ENCODE assay signal across 23 cellular contexts in the genomic region with DNA sequence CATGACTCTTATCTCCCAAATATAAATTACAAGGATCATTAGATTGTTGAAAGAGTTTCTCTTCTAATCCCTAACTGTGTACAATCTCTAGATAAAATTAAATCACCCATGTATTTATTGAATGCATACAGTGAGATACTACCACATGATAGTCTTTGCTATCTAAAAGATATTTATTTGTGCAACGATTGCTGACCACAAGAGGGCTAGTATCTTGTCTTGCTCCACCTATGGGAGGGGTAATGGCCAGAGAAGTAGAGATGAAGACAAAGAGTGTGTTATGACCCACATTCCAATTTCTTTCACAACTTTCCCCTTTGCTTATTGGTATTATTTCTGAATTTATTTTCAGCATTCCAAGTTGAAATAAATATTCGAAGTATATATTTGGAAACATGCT. TPM values are rescaled to one million over a fixed set of nuclear protein-coding genes. Genes with fewer than 3 reads are reported as not detected.
DNase-seq lines count a peak whose midpoint lies in the region; ATAC-seq, FAIRE-seq and TF ChIP-seq lines count a peak whose summit lies in the region.
"Had no signal": no experiment of that assay in that cellular context is flagged by ENCODE, and none has a peak within 500 bp of the region (broad histone marks: within the 10 kb centered on the region; RNA-seq: fewer than 3 reads in every experiment).

No MANE protein-coding gene starts in this region.

- peak overlapping the region in 7 of 8 donors; percentile 15 to 63 (median 38) for H3K27ac Mint-ChIP-seq in CD8-positive, alpha-beta memory T cell
- no peak overlapping the region for H3K27ac Mint-ChIP-seq in endodermal cell
- H3K27ac Mint-ChIP-seq: T-helper 17 cell had no signal

- peak; percentile 12 for FAIRE-seq in GM18507 (lab: Jason Lieb, UNC)
- FAIRE-seq: GM12892, K562 had no signal

- no peaks in the 10 kb centered on the region for H3K27me3 ChIP-seq in CD8-positive, alpha-beta memory T cell (ENCODE audit: insufficient read depth, low read length, poor library complexity, severe bottlenecking)
- H3K27me3 ChIP-seq in RWPE2 (ENCODE audit: insufficient read depth, poor library complexity, severe bottlenecking) (no peaks in the 10 kb centered on the region), endodermal cell (ENCODE audit: control insufficient read depth, insufficient read depth, low read length, poor library complexity, severe bottlenecking) (no peaks in the 10 kb centered on the region)
- H3K27me3 ChIP-seq: BLaER1 had no signal

- no peak overlapping the region for H3K27ac ChIP-seq in CD8-positive, alpha-beta memory T cell (ENCODE audit: low read depth, low read length)
- H3K27ac ChIP-seq in RWPE2 (ENCODE audit: poor library complexity, severe bottlenecking) (no peak overlapping the region), endodermal cell (ENCODE audit: low read depth, low read length) (no peak overlapping the region)
- H3K27ac ChIP-seq: BLaER1, GM23248, PC-9, RWPE1 had no signal

- peaks cover 65 to 91% (median 79%) of the 10 kb centered on the region in 3 donors for H3K4me1 Mint-ChIP-seq in CD8-positive, alpha-beta memory T cell
- no peaks in the 10 kb centered on the region for H3K4me1 Mint-ChIP-seq in endodermal cell

- DNase-seq in CD8-positive, alpha-beta memory T cell: no peak
- DNase-seq in GM18507 (ENCODE audit: extremely low spot score, insufficient read length, low read depth) (no peak), RWPE2 (ENCODE audit: low spot score) (no peak), endodermal cell (no peak), GM10248 (ENCODE audit: extremely low spot score) (no peak), GOT3 (lab: John Stamatoyannopoulos, UW) (no peak)
- DNase-seq: GDM1, GM23248, MV-4-11, NCI-H1417 treated with DMSO at 0.1 percent for 48 hours, NCI-H187 treated with DMSO at 0.1 percent for 48 hours, NCI-H2227 treated with DMSO at 0.1 percent for 48 hours, NCI-H524, NCI-H82, PC-9, T-helper 17 cell had no signal

- 96% methylated on average over 2 of the region's 2 CpGs; no CpG with 5 or more reads in 1 of the 2 experiments for WGBS in endodermal cell (ENCODE audit: insufficient coverage in 1 of 2, insufficient read length in 1 of 2), 2 experiments

- H3K9ac ChIP-seq in endodermal cell (ENCODE audit: extremely low read depth, low read length, poor library complexity, severe bottlenecking): no peak overlapping the region
- H3K9ac ChIP-seq: BLaER1, GM23248 had no signal

- no peak overlapping the region for H3K4me3 ChIP-seq in CD8-positive, alpha-beta memory T cell (ENCODE audit: low read length)
- H3K4me3 ChIP-seq in RWPE2 (ENCODE audit: severe bottlenecking) (no peak overlapping the region), endodermal cell (ENCODE audit: low read length) (no peak overlapping the region)
- H3K4me3 ChIP-seq: BLaER1, GM23248, K562, PC-9 had no signal

- peaks cover 0 to 1% of the 10 kb centered on the region in 2 donors for H3K27me3 Mint-ChIP-seq in CD8-positive, alpha-beta memory T cell
- H3K27me3 Mint-ChIP-seq in endodermal cell (ENCODE audit: insufficient read depth): peaks cover 19% of the 10 kb centered on the region
- H3K27me3 Mint-ChIP-seq: T-helper 17 cell had no signal

- ATAC-seq in RWPE2 (ENCODE audit: low read depth) (peak; percentile 29; the same call in 1 of the 3 replicates), HG03354 (IDR thresholded peaks at IDR 0.05; ENCODE audit: poor library complexity, severe bottlenecking, unreplicated experiment) (no peak), GM21737 (IDR thresholded peaks at IDR 0.05; ENCODE audit: unreplicated experiment) (no peak)
- ATAC-seq: K562, T-helper 17 cell had no signal

- CTCF ChIA-PET in CD8-positive, alpha-beta memory T cell (lab: Charles Lee): no interaction called here
- CTCF ChIA-PET in GM10248 (lab: Yijun Ruan, JAX): no interaction called here

- no peaks in the 10 kb centered on the region for H3K9me3 ChIP-seq in CD8-positive, alpha-beta memory T cell (ENCODE audit: low read length)
- H3K9me3 ChIP-seq in RWPE2 (ENCODE audit: severe bottlenecking) (no peaks in the 10 kb centered on the region), endodermal cell (ENCODE audit: control insufficient read depth, low read length) (peaks cover 47% of the 10 kb centered on the region)
- H3K9me3 ChIP-seq: BLaER1 had no signal

- POLR2A ChIA-PET in CD8-positive, alpha-beta memory T cell (lab: Charles Lee): no interaction called here
- POLR2A ChIA-PET in GM10248 (lab: Yijun Ruan, JAX): no interaction called here

- H3K4me3 Mint-ChIP-seq in CD8-positive, alpha-beta memory T cell: peak overlapping the region in 2 of 7 donors; percentile 13 to 49
- H3K4me3 Mint-ChIP-seq in endodermal cell: no peak overlapping the region
- H3K4me3 Mint-ChIP-seq: T-helper 17 cell had no signal

- H3K9me3 Mint-ChIP-seq in CD8-positive, alpha-beta memory T cell: peaks cover 0 to 2% (median 0%) of the 10 kb centered on the region in 5 donors
- H3K9me3 Mint-ChIP-seq in endodermal cell: peaks cover 37% of the 10 kb centered on the region

- TF ChIP-seq CTCF in RWPE2 (IDR thresholded peaks at IDR 0.05; ENCODE audit: poor library complexity, severe bottlenecking): no peak
- peak; percentile 27 for TF ChIP-seq CTCF in endodermal cell (conservative IDR thresholded peaks at IDR 0.05)
- TF ChIP-seq CTCF in GM10248 (IDR thresholded peaks at IDR 0.05; ENCODE audit: control extremely low read depth, extremely low read depth, low read depth, missing control alignments): no peak

- peaks cover 55 to 93% (median 55%) of the 10 kb centered on the region in 3 donors for H3K36me3 Mint-ChIP-seq in CD8-positive, alpha-beta memory T cell
- H3K36me3 Mint-ChIP-seq in endodermal cell (ENCODE audit: low read depth): no peaks in the 10 kb centered on the region

- H3K36me3 ChIP-seq in CD8-positive, alpha-beta memory T cell (ENCODE audit: insufficient read depth, low read length): peaks cover 65% of the 10 kb centered on the region
- no peaks in the 10 kb centered on the region for H3K36me3 ChIP-seq in RWPE2 (ENCODE audit: low read depth)
- H3K36me3 ChIP-seq in endodermal cell (ENCODE audit: control insufficient read depth, insufficient read depth, low read length): no peaks in the 10 kb centered on the region
- H3K36me3 ChIP-seq: BLaER1 had no signal

- peaks cover 5% of the 10 kb centered on the region for H3K4me1 ChIP-seq in CD8-positive, alpha-beta memory T cell (ENCODE audit: insufficient read depth, low read length)
- peaks cover 8% of the 10 kb centered on the region for H3K4me1 ChIP-seq in RWPE2 (ENCODE audit: insufficient read depth, poor library complexity, severe bottlenecking)
- H3K4me1 ChIP-seq in endodermal cell (ENCODE audit: control insufficient read depth, insufficient read depth, low read length): no peaks in the 10 kb centered on the region
- H3K4me1 ChIP-seq: BLaER1 had no signal

RNA-seq across cellular contexts. Expression of a gene that starts 13.7 kb away (rescaled TPM):
- 10 to 100 TPM; 23.9 to 24.2 TPM for total RNA-seq in CD8-positive, alpha-beta memory T cell
- polyA plus RNA-seq in CD8-positive, alpha-beta memory T cell: 110 TPM
- total RNA-seq in endodermal cell: not detected
- not detected for polyA plus RNA-seq in endodermal cell (2013, experiment 1 of 2)
- not detected for polyA plus RNA-seq in endodermal cell (2013, experiment 2 of 2)
- total RNA-seq: A673, GM23248, K562, PC-9 had no signal
- polyA plus RNA-seq: GM23248, K562 had no signal

Comparison
In these comparisons a context has a peak if more than half of its experiments do, and no peak if none do; other contexts are left out.
1. RNA of a gene that starts 13.7 kb away (total RNA-seq): 23.9 to 24.2 TPM in CD8-positive, alpha-beta memory T cell; not detected in endodermal cell; every median in the first group is over 10 times any median in the second.